ENCODE assay signal across 9 cellular contexts in the genomic region with DNA sequence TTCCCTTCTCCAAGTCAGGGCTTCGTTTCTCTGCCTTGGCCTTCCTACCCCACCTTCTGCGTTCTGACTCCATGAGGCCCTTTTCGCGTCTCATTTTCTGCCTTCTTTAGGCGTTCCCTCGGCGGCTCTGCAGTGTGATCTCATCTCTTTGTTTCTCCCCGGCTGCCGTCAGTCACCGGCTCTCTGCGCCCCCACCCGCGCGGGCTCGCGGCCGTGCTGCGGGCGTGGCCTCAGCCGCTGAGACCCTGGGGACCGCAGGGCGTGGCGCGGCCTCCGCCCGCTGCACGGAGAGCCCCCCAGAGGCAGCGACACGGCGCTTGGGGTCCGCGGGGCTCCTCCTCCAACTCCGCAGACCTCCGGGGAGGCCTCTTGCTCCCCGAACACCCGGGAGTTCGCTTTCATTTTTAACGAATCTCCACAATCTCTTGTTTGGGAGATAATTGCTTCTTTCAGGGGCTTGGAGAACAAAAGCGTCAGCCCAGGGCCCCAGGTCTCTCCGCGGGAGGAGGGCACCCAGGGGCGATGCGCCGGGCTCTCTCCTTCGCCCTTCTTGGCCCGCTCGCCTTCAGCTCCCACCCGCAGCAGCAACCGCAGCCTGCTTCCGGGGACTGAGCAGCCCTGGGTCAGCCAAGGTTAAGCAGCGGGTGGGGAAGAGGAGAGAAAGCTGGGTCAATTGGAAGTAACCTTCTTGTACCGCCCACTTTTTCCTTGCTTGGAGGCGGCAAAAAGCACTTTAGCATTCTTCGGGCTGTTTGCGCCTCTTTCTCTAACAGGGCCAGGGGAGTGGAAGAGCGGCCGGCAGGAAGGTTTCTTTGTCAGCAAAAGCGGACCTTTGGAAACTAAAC. TPM values are rescaled to one million over a fixed set of nuclear protein-coding genes. Genes with fewer than 3 reads are reported as not detected.
DNase-seq lines count a peak whose midpoint lies in the region; ATAC-seq and TF ChIP-seq lines count a peak whose summit lies in the region.
"Had no signal": no experiment of that assay in that cellular context is flagged by ENCODE, and none has a peak within 500 bp of the region (broad histone marks: within the 10 kb centered on the region; RNA-seq: fewer than 3 reads in every experiment).

No MANE protein-coding gene starts in this region.

- TF ChIP-seq CTCF in BE2C (IDR thresholded peaks at IDR 0.05; ENCODE audit: low read depth, low read length) (no peak), endodermal cell (conservative IDR thresholded peaks at IDR 0.05) (no peak)

- H3K27me3 Mint-ChIP-seq in endodermal cell (ENCODE audit: insufficient read depth) = no peaks in the 10 kb centered on the region

- H3K4me1 ChIP-seq in BE2C (peaks cover 50% of the 10 kb centered on the region), endodermal cell (ENCODE audit: control insufficient read depth, insufficient read depth, low read length) (peaks cover 12% of the 10 kb centered on the region)

- H3K36me3 Mint-ChIP-seq in endodermal cell (ENCODE audit: low read depth) = no peaks in the 10 kb centered on the region

- no peaks in the 10 kb centered on the region for H3K27me3 ChIP-seq in BE2C
- peaks cover 5% of the 10 kb centered on the region for H3K27me3 ChIP-seq in endodermal cell (ENCODE audit: control insufficient read depth, insufficient read depth, low read length, poor library complexity, severe bottlenecking)

- H3K27ac Mint-ChIP-seq in endodermal cell = peak overlapping the region; percentile 99

- peak overlapping the region; percentile 76 for H3K9ac ChIP-seq in endodermal cell (ENCODE audit: extremely low read depth, low read length, poor library complexity, severe bottlenecking)

- DNase-seq in BE2C = peak; percentile 90
- peak; percentile 45 for DNase-seq in NCI-H774 (lab: John Stamatoyannopoulos, UW)
- peak; percentile 46 for DNase-seq in activated CD8-positive, alpha-beta memory T cell treated with anti-CD3 and anti-CD28 coated beads, Interleukin-2, amount 50 U/mL, for 1 hour (ENCODE audit: extremely low read depth)
- peak; percentile 94 for DNase-seq in endodermal cell
- DNase-seq in mesenteric fat pad (ENCODE audit: low spot score) = peak; percentile 92
- DNase-seq in stimulated activated CD8-positive, alpha-beta memory T cell treated with anti-CD3 and anti-CD28 coated beads, Interleukin-15, amount 100 ng/mL, for 1 hour (ENCODE audit: low read depth) = peak; percentile 37

- H3K9me3 ChIP-seq in BE2C (no peaks in the 10 kb centered on the region), endodermal cell (ENCODE audit: control insufficient read depth, low read length) (no peaks in the 10 kb centered on the region)

- H3K27ac ChIP-seq in endodermal cell (ENCODE audit: low read depth, low read length) = peak overlapping the region; percentile 99

- peak overlapping the region; percentile 68 for H3K4me3 Mint-ChIP-seq in endodermal cell

- H3K4me3 ChIP-seq in BE2C (ENCODE audit: low read depth, low read length) (peak overlapping the region; percentile 76), endodermal cell (ENCODE audit: low read length) (peak overlapping the region; percentile 83)

- H3K36me3 ChIP-seq in BE2C (no peaks in the 10 kb centered on the region), endodermal cell (ENCODE audit: control insufficient read depth, insufficient read depth, low read length) (no peaks in the 10 kb centered on the region)

- WGBS in endodermal cell (ENCODE audit: insufficient coverage in 1 of 2, insufficient read length in 1 of 2), 2 experiments = 1% methylated on average over 16 to 58 of the region's 58 CpGs

- ATAC-seq in GM19324 (IDR thresholded peaks at IDR 0.05; ENCODE audit: low FRiP score, unreplicated experiment) (peak; percentile 91), HG03457 (IDR thresholded peaks at IDR 0.05; ENCODE audit: unreplicated experiment) (peak; percentile 89)

- H3K4me1 Mint-ChIP-seq in endodermal cell = peaks cover 33% of the 10 kb centered on the region

- no peaks in the 10 kb centered on the region for H3K9me3 Mint-ChIP-seq in endodermal cell

RNA-seq across cellular contexts. Expression of gene GAP43, which starts 35.2 kb away (rescaled TPM):
- 175 TPM for polyA plus RNA-seq in BE2C (2012; ENCODE audit: insufficient read depth, insufficient read length, low read depth)
- total RNA-seq in endodermal cell (1 to 10 TPM; 1.5 to 8.0 TPM), mesenteric fat pad (not detected)
- 78.0 TPM for polyA plus RNA-seq in endodermal cell (2013, experiment 1 of 2)
- 84.6 TPM for polyA plus RNA-seq in endodermal cell (2013, experiment 2 of 2)
- total RNA-seq: T-helper 1 cell treated with Interleukin-12 subunit alpha and Interleukin-12 subunit beta and Interleukin-4 antibody, amounts not matched to agents 30 ng/mL and 1 ng/mL, for 36 hours had no signal

Comparison
In these comparisons a context has a peak if more than half of its experiments do, and no peak if none do; other contexts are left out.
1. Peak in every context shown above with its lines: DNase-seq, ATAC-seq, H3K4me3 ChIP-seq and H3K27ac ChIP-seq.
2. DNase-seq: peak in every context shown above with its lines; median percentile 94 in endodermal cell; 92 in mesenteric fat pad; 90 in BE2C; 46 in activated CD8-positive, alpha-beta memory T cell treated with anti-CD3 and anti-CD28 coated beads, Interleukin-2, amount 50 U/mL, for 1 hour; 45 in NCI-H774; 37 in stimulated activated CD8-positive, alpha-beta memory T cell treated with anti-CD3 and anti-CD28 coated beads, Interleukin-15, amount 100 ng/mL, for 1 hour.